In the genomic region with DNA sequence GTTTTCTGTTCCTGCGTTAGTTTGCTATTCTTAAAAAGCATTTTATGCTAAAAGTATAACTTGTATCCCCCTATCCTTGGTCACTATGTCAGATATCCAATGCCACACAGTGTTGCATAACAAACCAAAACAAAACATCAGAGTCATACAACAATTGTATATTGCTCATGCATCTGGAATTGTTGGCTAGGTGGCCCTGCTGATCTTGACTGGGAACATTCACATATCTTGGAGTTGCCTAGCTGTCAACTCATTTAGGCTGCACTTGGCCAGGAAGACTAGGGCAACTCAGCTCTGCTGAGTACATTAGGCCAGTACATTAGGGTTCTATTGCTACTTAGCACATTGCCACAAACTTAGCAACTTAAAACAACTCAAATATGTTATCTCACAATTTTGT, we compare ENCODE assay signal across 1 cellular context.
TF ChIP-seq lines count a peak whose summit lies in the region.

No MANE protein-coding gene starts in this region.

TF ChIP-seq in H1, 55 proteins besides CTCF, POLR2A, EP300 and RAD21:
- TF ChIP-seq GABPA (IDR thresholded peaks at IDR 0.05; ENCODE audit: borderline replicate concordance, insufficient read depth, low read length) = no peak
- TF ChIP-seq SRF (IDR thresholded peaks at IDR 0.05; ENCODE audit: low read depth, low read length) = no peak
- TF ChIP-seq RFX5 (IDR thresholded peaks at IDR 0.05; ENCODE audit: borderline replicate concordance, low read depth, low read length) = no peak
- TF ChIP-seq SAP30 (IDR thresholded peaks at IDR 0.05; ENCODE audit: insufficient read depth, insufficient replicate concordance, low read length) = no peak
- no peak for TF ChIP-seq JUND (IDR thresholded peaks at IDR 0.05; ENCODE audit: low read length)
TF ChIP-seq in H1: peak in this region for 0.
